Comparison of ENCODE assay signal across 14 cellular contexts in genomic region chr6:30495993-30496392, GRCh38. TPM values are rescaled to one million over a fixed set of nuclear protein-coding genes. Genes with fewer than 3 reads are reported as not detected.
DNase-seq lines count a peak whose midpoint lies in the region; ATAC-seq, FAIRE-seq and TF ChIP-seq lines count a peak whose summit lies in the region.
"Had no signal": no experiment of that assay in that cellular context is flagged by ENCODE, and none has a peak within 500 bp of the region (broad histone marks: within the 10 kb centered on the region; RNA-seq: fewer than 3 reads in every experiment).

No MANE protein-coding gene starts in this region.

- H3K4me1 Mint-ChIP-seq in IgD-negative memory B cell, result peaks cover 55 to 62% (median 60%) of the 10 kb centered on the region in 3 donors

- dilution Hi-C loops in endothelial cell of umbilical vein (cut with MboI; ENCODE audit: extremely low pct_ligation_motif_present, low sequenced_read_pairs), result no loop called here

- 72% methylated on average over 4 of the region's 4 CpGs for WGBS in SK-N-SH (ENCODE audit: low lambda C conversion rate)

- POLR2A ChIA-PET in SK-N-SH (lab: Yijun Ruan, JAX), result no interaction called here
- POLR2A ChIA-PET in endothelial cell of umbilical vein (lab: Charles Lee), result interaction anchor here (0.6 to 1.3 kb wide), 4 partner anchors 9 to 46 kb away, joined by 5 to 10 read pairs (median 6); no protein-coding TSS in a partner anchor

- peaks cover 25% of the 10 kb centered on the region for H3F3A ChIP-seq in SK-N-SH (replicated peaks; ENCODE audit: insufficient read depth)

- H3K4me3 Mint-ChIP-seq in IgD-negative memory B cell, result peak overlapping the region in 3 of 4 donors; percentile 16 to 94 (median 57)
- H3K4me3 Mint-ChIP-seq: endodermal cell had no signal

- no peak for FAIRE-seq in endothelial cell of umbilical vein (lab: Jason Lieb, UNC)

- H3K27me3 ChIP-seq in SK-N-SH (ENCODE audit: insufficient read depth), result no peaks in the 10 kb centered on the region
- H3K27me3 ChIP-seq in endothelial cell of umbilical vein (ENCODE audit: control insufficient read depth in 2 of 2, insufficient read depth in 2 of 2, low read length in 2 of 2), result no peaks in the 10 kb centered on the region
- peaks cover 0 to 4% (median 0%) of the 10 kb centered on the region in 3 donors for H3K27me3 ChIP-seq in skeletal muscle tissue (ENCODE audit: control insufficient read depth in 3 of 3, insufficient read depth in 3 of 3, low read length in 3 of 3)

- peaks cover 13% of the 10 kb centered on the region for H3K36me3 Mint-ChIP-seq in IgD-negative memory B cell

- H3K9ac ChIP-seq in SK-N-SH (no peak overlapping the region), endothelial cell of umbilical vein (replicated peaks; ENCODE audit: extremely low read depth, insufficient read depth, low read length) (peak overlapping the region; percentile 33), skeletal muscle tissue (ENCODE audit: low read depth in 1 of 3, low read length in 3 of 3) (no peak overlapping the region)

- intact Hi-C loops in endothelial cell of umbilical vein (cut with micrococcal nuclease), result loop anchor here (1.0 kb wide), 4 partner anchors 20 to 45 kb away; no protein-coding TSS in a partner anchor

- peak overlapping the region; percentile 62; the same call in 1 of the 2 replicates for H2AFZ ChIP-seq in SK-N-SH (ENCODE audit: low read depth)
- H2AFZ ChIP-seq in endothelial cell of umbilical vein (ENCODE audit: low read depth, low read length), result no peak overlapping the region

- no peaks in the 10 kb centered on the region for H3K9me1 ChIP-seq in endothelial cell of umbilical vein (replicated peaks; ENCODE audit: control insufficient read depth, extremely low read depth, insufficient read depth, low read length)

- H3K27me3 Mint-ChIP-seq in IgD-negative memory B cell, result no peaks in the 10 kb centered on the region

- H3K79me2 ChIP-seq in SK-N-SH (ENCODE audit: insufficient read depth) (peaks cover 9% of the 10 kb centered on the region), endothelial cell of umbilical vein (ENCODE audit: control insufficient read depth, insufficient read depth, low read length) (peaks cover 16% of the 10 kb centered on the region)

- peaks cover 5 to 14% of the 10 kb centered on the region in 2 experiments for H3K36me3 ChIP-seq in SK-N-SH (replicated peaks in 1 of 2; ENCODE audit: control insufficient read depth in 1 of 2, insufficient read depth in 2 of 2, low read length in 1 of 2)
- peaks cover 19 to 23% of the 10 kb centered on the region in 2 experiments for H3K36me3 ChIP-seq in endothelial cell of umbilical vein (ENCODE audit: control insufficient read depth in 2 of 2, extremely low read depth in 1 of 2, insufficient read depth in 2 of 2, low read length in 2 of 2)
- peaks cover 11 to 15% (median 11%) of the 10 kb centered on the region in 3 donors for H3K36me3 ChIP-seq in skeletal muscle tissue (ENCODE audit: control insufficient read depth in 3 of 3, insufficient read depth in 3 of 3, low read length in 3 of 3)

- H3K4me1 ChIP-seq in SK-N-SH (ENCODE audit: control insufficient read depth in 1 of 2, insufficient read depth in 2 of 2, low read depth in 1 of 2, low read length in 1 of 2) (peaks cover 0 to 14% of the 10 kb centered on the region in 2 experiments; a peak in 1 of 4 replicates), endothelial cell of umbilical vein (ENCODE audit: control insufficient read depth, extremely low read depth, insufficient read depth, low read length) (peaks cover 44% of the 10 kb centered on the region), skeletal muscle tissue (ENCODE audit: control insufficient read depth in 3 of 3, insufficient read depth in 3 of 3, low read length in 3 of 3) (peaks cover 0 to 13% (median 9%) of the 10 kb centered on the region in 3 donors)
- H3K4me1 ChIP-seq: psoas muscle had no signal

- no peaks in the 10 kb centered on the region for H3K9me3 Mint-ChIP-seq in IgD-negative memory B cell

- H3K9me3 ChIP-seq in SK-N-SH (no peaks in the 10 kb centered on the region), endothelial cell of umbilical vein (replicated peaks; ENCODE audit: control insufficient read depth, insufficient read depth, low read length) (no peaks in the 10 kb centered on the region), skeletal muscle tissue (ENCODE audit: control insufficient read depth in 3 of 3, low read length in 3 of 3) (no peaks in the 10 kb centered on the region)
- H3K9me3 ChIP-seq: psoas muscle had no signal

- ATAC-seq in SK-N-SH treated with all-trans-retinoic acid at 6 μM for 48 hours, result no peak
- ATAC-seq in HG02870 (IDR thresholded peaks at IDR 0.05; ENCODE audit: unreplicated experiment), result no peak

- peak overlapping the region; percentile 57 to 96 (median 83) for H3K27ac Mint-ChIP-seq in IgD-negative memory B cell

- no peak for TF ChIP-seq RAD21 in SK-N-SH (IDR thresholded peaks at IDR 0.05; ENCODE audit: low read length)

- no TSS peak for BruUV-seq in endothelial cell of umbilical vein (replicated peaks; lab: Mats Ljungman, UMichigan)

- H4K20me1 ChIP-seq in SK-N-SH (ENCODE audit: insufficient read depth), result peaks cover 2% of the 10 kb centered on the region
- no peaks in the 10 kb centered on the region for H4K20me1 ChIP-seq in endothelial cell of umbilical vein (replicated peaks; ENCODE audit: control insufficient read depth, extremely low read depth, insufficient read depth, low read length)

- DNase-seq in SK-N-SH (no peak), endothelial cell of umbilical vein (ENCODE audit: low read depth, low spot score) (no peak), HPDE6-E6E7 (ENCODE audit: extremely low spot score) (no peak), NCI-H1048 (lab: John Stamatoyannopoulos, UW) (no peak)
- DNase-seq: DMS 273 treated with DMSO at 0.1 percent for 48 hours, endodermal cell, midbrain, NCI-H345, psoas muscle had no signal

- TF ChIP-seq CTCF in SK-N-SH (IDR thresholded peaks at IDR 0.05) (no peak), endothelial cell of umbilical vein (IDR thresholded peaks at IDR 0.05; ENCODE audit: extremely low read depth in 1 of 2, insufficient read depth in 1 of 2, low read depth in 1 of 2, low read length in 2 of 2) (no peak)

- no peak for TF ChIP-seq POLR2A in endothelial cell of umbilical vein (IDR thresholded peaks at IDR 0.05; ENCODE audit: low read depth, low read length)

- peak overlapping the region in 1 of 2 experiments; percentile 78; a peak in 2 of 4 replicates for H3K27ac ChIP-seq in SK-N-SH (ENCODE audit: low read depth in 2 of 2, low read length in 1 of 2)
- peak overlapping the region; percentile 85 for H3K27ac ChIP-seq in endothelial cell of umbilical vein (ENCODE audit: insufficient read depth, low read depth, low read length)
- H3K27ac ChIP-seq in skeletal muscle tissue (ENCODE audit: low read depth, low read length), result peak overlapping the region; percentile 40
- H3K27ac ChIP-seq: 22Rv1 had no signal

- H3K4me2 ChIP-seq in SK-N-SH (peak overlapping the region; percentile 8; the same call in 1 of the 2 replicates), endothelial cell of umbilical vein (ENCODE audit: insufficient read depth, low read length) (peak overlapping the region; percentile 18)

- H3K4me3 ChIP-seq in SK-N-SH (ENCODE audit: low read depth in 2 of 2, low read length in 1 of 2) (no peak overlapping the region), endothelial cell of umbilical vein (replicated peaks in 1 of 3; ENCODE audit: insufficient read depth in 1 of 3, low read depth in 1 of 3, low read length in 3 of 3) (no peak overlapping the region), skeletal muscle tissue (ENCODE audit: low read length in 3 of 3) (no peak overlapping the region)
- H3K4me3 ChIP-seq: psoas muscle had no signal

- no peaks in the 10 kb centered on the region for H3K9me2 ChIP-seq in SK-N-SH

- CTCF ChIA-PET in SK-N-SH (lab: Yijun Ruan, JAX) (interaction anchor here (1.0 to 1.2 kb wide), 2 partner anchors 36 to 45 kb away, joined by 3 to 5 read pairs; no protein-coding TSS in a partner anchor), endothelial cell of umbilical vein (lab: Charles Lee) (interaction anchor here (0.5 to 8.3 kb wide), 21 partner anchors 10 to 696 kb away, joined by 3 to 134 read pairs (median 6); no protein-coding TSS in a partner anchor)

- no peak for TF ChIP-seq EP300 in SK-N-SH (IDR thresholded peaks at IDR 0.05; ENCODE audit: borderline replicate concordance in 1 of 2, low read depth in 1 of 2, low read length in 1 of 2)

TF ChIP-seq in SK-N-SH, 30 proteins besides CTCF, POLR2A, EP300 and RAD21 (continues in another document):
- no peak for TF ChIP-seq TCF12 (IDR thresholded peaks at IDR 0.05)

TF ChIP-seq in endothelial cell of umbilical vein, 7 proteins besides CTCF, POLR2A, EP300 and RAD21:
- TF ChIP-seq JUN (IDR thresholded peaks at IDR 0.05; ENCODE audit: borderline replicate concordance, insufficient read depth, insufficient read length, low read depth) (no peak), EZH2 (IDR thresholded peaks at IDR 0.05; ENCODE audit: borderline replicate concordance, low read depth, low read length, severe bottlenecking) (no peak), FOS (IDR thresholded peaks at IDR 0.05; ENCODE audit: borderline replicate concordance, insufficient read depth, low read length) (no peak), MYC (IDR thresholded peaks at IDR 0.05; ENCODE audit: low read depth, low read length) (no peak), POLR2AphosphoS5 (IDR thresholded peaks at IDR 0.05; ENCODE audit: insufficient read depth, low read depth, low read length) (no peak), MAX (IDR thresholded peaks at IDR 0.05; ENCODE audit: insufficient read depth, insufficient read length) (no peak), GATA2 (IDR thresholded peaks at IDR 0.05; ENCODE audit: insufficient read depth, insufficient read length, low read depth, low read length) (no peak)

RNA-seq across cellular contexts. Expression of gene HLA-E, which starts 6.7 kb away (rescaled TPM):
- 90.9 and 99.7 TPM in 2 replicates for polyA plus RNA-seq in SK-N-SH (2012; rRNA removed)
- polyA plus RNA-seq in SK-N-SH (2012; cell fraction: cytosol; rRNA removed), result 67.6 and 75.1 TPM in 2 replicates
- polyA plus RNA-seq in SK-N-SH (2012; cell fraction: nucleus; rRNA removed), result 86.7 and 92.9 TPM in 2 replicates
- 2,343 TPM for polyA plus RNA-seq in IgD-negative memory B cell
- 249 and 271 TPM in 2 replicates for total RNA-seq in endothelial cell of umbilical vein
- polyA plus RNA-seq in endothelial cell of umbilical vein, result 277 and 298 TPM in 2 replicates
- 254 and 295 TPM in 2 replicates for polyA plus RNA-seq in endothelial cell of umbilical vein (2011; cell fraction: cytosol; rRNA removed)
- 225 and 229 TPM in 2 replicates for polyA plus RNA-seq in endothelial cell of umbilical vein (2011; cell fraction: nucleus; rRNA removed)
- polyA plus RNA-seq in endothelial cell of umbilical vein (2012), result 225 and 308 TPM in 2 replicates
- 251 and 253 TPM in 2 replicates for polyA minus RNA-seq in endothelial cell of umbilical vein
- 24.6 TPM for polyA minus RNA-seq in endothelial cell of umbilical vein (2011; cell fraction: cytosol; rRNA and poly(A)+ RNA removed)
- 74.0 and 113 TPM in 2 replicates for polyA minus RNA-seq in endothelial cell of umbilical vein (2011; cell fraction: nucleus; rRNA and poly(A)+ RNA removed)
- 98.6 TPM for total RNA-seq in skeletal muscle tissue
